Comparison of ENCODE assay signal across 1 cellular context in the genomic region with DNA sequence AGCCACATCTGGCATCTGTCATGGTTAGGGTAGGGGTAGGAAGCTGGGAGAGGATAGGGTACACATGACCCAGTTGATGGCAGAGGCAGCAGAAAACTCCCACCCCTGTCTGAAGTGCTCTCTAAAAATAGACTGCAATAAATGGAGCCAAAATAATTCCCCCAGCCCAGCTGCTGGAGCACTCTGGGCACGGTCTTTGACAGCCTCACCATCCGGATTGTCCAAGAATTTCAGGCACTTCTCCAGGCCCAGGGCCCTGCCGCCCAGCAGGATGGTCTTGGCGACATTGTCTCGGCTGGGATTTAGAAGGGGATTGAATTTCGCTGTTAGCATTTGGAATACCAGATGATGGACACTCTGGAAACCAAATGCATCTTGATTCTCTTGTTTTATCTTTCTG.
TF ChIP-seq lines count a peak whose summit lies in the region.

No MANE protein-coding gene starts in this region.

TF ChIP-seq in SK-N-SH treated with all-trans-retinoic acid at 6 μM for 48 hours, 23 proteins besides CTCF, POLR2A, EP300 and RAD21 (continued from another document):
- TF ChIP-seq BACH2 (CRISPR knock-in tag; IDR thresholded peaks at IDR 0.05; ENCODE audit: borderline replicate concordance) = no peak
- TF ChIP-seq, protein P1, sequence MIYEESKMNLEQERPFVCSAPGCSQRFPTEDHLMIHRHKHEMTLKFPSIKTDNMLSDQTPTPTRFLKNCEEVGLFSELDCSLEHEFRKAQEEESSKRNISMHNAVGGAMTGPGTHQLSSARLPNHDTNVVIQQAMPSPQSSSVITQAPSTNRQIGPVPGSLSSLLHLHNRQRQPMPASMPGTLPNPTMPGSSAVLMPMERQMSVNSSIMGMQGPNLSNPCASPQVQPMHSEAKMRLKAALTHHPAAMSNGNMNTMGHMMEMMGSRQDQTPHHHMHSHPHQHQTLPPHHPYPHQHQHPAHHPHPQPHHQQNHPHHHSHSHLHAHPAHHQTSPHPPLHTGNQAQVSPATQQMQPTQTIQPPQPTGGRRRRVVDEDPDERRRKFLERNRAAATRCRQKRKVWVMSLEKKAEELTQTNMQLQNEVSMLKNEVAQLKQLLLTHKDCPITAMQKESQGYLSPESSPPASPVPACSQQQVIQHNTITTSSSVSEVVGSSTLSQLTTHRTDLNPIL (CRISPR knock-in tag; IDR thresholded peaks at IDR 0.05; ENCODE audit: low read depth) = no peak
- no peak for TF ChIP-seq ZFP30 (CRISPR knock-in tag; IDR thresholded peaks at IDR 0.05)
- TF ChIP-seq TOX (CRISPR knock-in tag; IDR thresholded peaks at IDR 0.05; ENCODE audit: borderline replicate concordance) = no peak
- no peak for TF ChIP-seq ZNF565 (CRISPR knock-in tag; conservative IDR thresholded peaks at IDR 0.05; ENCODE audit: low read depth)
- TF ChIP-seq, protein P2, sequence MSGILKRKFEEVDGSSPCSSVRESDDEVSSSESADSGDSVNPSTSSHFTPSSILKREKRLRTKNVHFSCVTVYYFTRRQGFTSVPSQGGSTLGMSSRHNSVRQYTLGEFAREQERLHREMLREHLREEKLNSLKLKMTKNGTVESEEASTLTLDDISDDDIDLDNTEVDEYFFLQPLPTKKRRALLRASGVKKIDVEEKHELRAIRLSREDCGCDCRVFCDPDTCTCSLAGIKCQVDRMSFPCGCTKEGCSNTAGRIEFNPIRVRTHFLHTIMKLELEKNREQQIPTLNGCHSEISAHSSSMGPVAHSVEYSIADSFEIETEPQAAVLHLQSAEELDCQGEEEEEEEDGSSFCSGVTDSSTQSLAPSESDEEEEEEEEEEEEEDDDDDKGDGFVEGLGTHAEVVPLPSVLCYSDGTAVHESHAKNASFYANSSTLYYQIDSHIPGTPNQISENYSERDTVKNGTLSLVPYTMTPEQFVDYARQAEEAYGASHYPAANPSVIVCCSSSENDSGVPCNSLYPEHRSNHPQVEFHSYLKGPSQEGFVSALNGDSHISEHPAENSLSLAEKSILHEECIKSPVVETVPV (CRISPR knock-in tag; IDR thresholded peaks at IDR 0.05) = no peak
- no peak for TF ChIP-seq TCF4 (CRISPR knock-in tag; IDR thresholded peaks at IDR 0.05; ENCODE audit: borderline replicate concordance)
- TF ChIP-seq ESRRG (CRISPR knock-in tag; IDR thresholded peaks at IDR 0.05) = no peak
- no peak for TF ChIP-seq ZFP3 (CRISPR knock-in tag; IDR thresholded peaks at IDR 0.05)
- TF ChIP-seq ZNF70 (CRISPR knock-in tag; IDR thresholded peaks at IDR 0.05) = no peak
- TF ChIP-seq, protein P3, sequence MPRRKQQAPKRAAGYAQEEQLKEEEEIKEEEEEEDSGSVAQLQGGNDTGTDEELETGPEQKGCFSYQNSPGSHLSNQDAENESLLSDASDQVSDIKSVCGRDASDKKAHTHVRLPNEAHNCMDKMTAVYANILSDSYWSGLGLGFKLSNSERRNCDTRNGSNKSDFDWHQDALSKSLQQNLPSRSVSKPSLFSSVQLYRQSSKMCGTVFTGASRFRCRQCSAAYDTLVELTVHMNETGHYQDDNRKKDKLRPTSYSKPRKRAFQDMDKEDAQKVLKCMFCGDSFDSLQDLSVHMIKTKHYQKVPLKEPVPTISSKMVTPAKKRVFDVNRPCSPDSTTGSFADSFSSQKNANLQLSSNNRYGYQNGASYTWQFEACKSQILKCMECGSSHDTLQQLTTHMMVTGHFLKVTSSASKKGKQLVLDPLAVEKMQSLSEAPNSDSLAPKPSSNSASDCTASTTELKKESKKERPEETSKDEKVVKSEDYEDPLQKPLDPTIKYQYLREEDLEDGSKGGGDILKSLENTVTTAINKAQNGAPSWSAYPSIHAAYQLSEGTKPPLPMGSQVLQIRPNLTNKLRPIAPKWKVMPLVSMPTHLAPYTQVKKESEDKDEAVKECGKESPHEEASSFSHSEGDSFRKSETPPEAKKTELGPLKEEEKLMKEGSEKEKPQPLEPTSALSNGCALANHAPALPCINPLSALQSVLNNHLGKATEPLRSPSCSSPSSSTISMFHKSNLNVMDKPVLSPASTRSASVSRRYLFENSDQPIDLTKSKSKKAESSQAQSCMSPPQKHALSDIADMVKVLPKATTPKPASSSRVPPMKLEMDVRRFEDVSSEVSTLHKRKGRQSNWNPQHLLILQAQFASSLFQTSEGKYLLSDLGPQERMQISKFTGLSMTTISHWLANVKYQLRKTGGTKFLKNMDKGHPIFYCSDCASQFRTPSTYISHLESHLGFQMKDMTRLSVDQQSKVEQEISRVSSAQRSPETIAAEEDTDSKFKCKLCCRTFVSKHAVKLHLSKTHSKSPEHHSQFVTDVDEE (CRISPR knock-in tag; IDR thresholded peaks at IDR 0.05) = no peak
- no peak for TF ChIP-seq ZC3H10 (CRISPR knock-in tag; IDR thresholded peaks at IDR 0.05)
- TF ChIP-seq ISL1 (CRISPR knock-in tag; IDR thresholded peaks at IDR 0.05) = no peak
- TF ChIP-seq, protein P4, sequence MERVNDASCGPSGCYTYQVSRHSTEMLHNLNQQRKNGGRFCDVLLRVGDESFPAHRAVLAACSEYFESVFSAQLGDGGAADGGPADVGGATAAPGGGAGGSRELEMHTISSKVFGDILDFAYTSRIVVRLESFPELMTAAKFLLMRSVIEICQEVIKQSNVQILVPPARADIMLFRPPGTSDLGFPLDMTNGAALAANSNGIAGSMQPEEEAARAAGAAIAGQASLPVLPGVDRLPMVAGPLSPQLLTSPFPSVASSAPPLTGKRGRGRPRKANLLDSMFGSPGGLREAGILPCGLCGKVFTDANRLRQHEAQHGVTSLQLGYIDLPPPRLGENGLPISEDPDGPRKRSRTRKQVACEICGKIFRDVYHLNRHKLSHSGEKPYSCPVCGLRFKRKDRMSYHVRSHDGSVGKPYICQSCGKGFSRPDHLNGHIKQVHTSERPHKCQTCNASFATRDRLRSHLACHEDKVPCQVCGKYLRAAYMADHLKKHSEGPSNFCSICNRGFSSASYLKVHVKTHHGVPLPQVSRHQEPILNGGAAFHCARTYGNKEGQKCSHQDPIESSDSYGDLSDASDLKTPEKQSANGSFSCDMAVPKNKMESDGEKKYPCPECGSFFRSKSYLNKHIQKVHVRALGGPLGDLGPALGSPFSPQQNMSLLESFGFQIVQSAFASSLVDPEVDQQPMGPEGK (CRISPR knock-in tag; IDR thresholded peaks at IDR 0.05; ENCODE audit: borderline replicate concordance) = no peak
